Comparison of ENCODE assay signal across 8 cellular contexts in the genomic region with DNA sequence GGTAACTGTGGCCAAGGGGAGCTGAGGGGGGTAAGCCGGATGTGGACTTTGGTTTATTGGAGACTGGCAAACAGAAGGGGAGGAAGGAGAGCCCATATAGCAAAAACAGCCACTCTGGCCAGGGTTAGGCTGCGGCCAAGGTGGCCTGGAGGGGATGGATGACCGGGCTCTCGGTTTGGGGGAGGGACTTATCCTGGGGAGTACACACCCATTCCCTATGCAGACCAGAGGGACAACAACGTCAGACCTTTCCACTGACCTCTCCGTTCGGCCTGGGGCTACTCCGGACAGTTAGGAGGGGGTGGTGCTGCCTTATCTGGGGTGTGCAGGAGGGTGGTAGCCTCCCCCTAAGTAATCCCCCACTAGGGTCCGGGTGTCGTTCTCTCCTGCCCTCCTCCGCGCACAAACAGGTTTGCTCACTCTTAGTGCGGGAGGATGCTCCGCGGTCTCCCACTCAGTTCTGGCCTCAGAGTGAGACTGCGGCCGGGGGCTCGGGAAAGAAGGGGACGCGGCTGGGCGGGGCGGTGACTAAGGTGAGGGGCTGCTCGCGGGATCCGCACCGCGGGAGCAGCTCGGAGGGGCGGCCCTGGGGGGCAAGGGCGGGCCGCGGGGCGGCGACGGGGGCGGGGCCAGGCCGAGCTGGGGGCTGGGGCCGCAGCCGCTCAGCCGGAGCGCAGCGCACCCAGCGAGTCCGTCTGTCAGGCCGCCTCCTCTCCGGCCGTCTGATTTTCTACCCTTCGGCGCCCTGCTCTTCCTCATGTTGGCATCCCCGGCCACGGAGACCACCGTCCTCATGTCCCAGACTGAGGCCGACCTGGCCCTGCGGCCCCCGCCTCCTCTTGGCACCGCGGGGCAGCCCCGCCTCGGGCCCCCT. TPM values are rescaled to one million over a fixed set of nuclear protein-coding genes. Genes with fewer than 3 reads are reported as not detected.
DNase-seq lines count a peak whose midpoint lies in the region; ATAC-seq and TF ChIP-seq lines count a peak whose summit lies in the region.

TSS of gene WNK4 (plus strand) at position 669 of the 874 bp plus-strand sequence. CDS start at position 758, 89 bp downstream.

- H3K27ac ChIP-seq in DND-41 (ENCODE audit: low read length), result no peak within 1 kb of the TSS
- peak within 1 kb of the TSS; percentile 84 for H3K27ac ChIP-seq in RWPE2 (ENCODE audit: poor library complexity, severe bottlenecking)
- peak within 1 kb of the TSS; percentile 27 for H3K27ac ChIP-seq in fibroblast of lung (ENCODE audit: insufficient read depth, low read length)

- H3K27me3 ChIP-seq in DND-41 (ENCODE audit: insufficient read depth, low read length, poor library complexity) (no peaks in the 10 kb centered on the region), RWPE2 (ENCODE audit: insufficient read depth, poor library complexity, severe bottlenecking) (no peaks in the 10 kb centered on the region), fibroblast of lung (ENCODE audit: control insufficient read depth, insufficient read depth, low read length) (peaks cover 7% of the 10 kb centered on the region)

- no peak within 1 kb of the TSS for H3K4me2 ChIP-seq in DND-41 (ENCODE audit: insufficient read depth, low read length)
- H3K4me2 ChIP-seq in fibroblast of lung (ENCODE audit: extremely low read depth, insufficient read depth, low read length), result peak within 1 kb of the TSS; percentile 78

- H3K4me1 ChIP-seq in DND-41 (ENCODE audit: insufficient read depth, low read length) (no peaks in the 10 kb centered on the region), RWPE2 (ENCODE audit: insufficient read depth, poor library complexity, severe bottlenecking) (peaks cover 14% of the 10 kb centered on the region), fibroblast of lung (ENCODE audit: control insufficient read depth, extremely low read depth, insufficient read depth, low read length) (peaks cover 19% of the 10 kb centered on the region)

- H2AFZ ChIP-seq in DND-41 (ENCODE audit: low read depth, low read length), result no peak within 1 kb of the TSS
- peak within 1 kb of the TSS; percentile 39 for H2AFZ ChIP-seq in fibroblast of lung (ENCODE audit: low read length)

- no peak for DNase-seq in DND-41
- DNase-seq in RWPE2 (ENCODE audit: low spot score), result no peak
- peak; percentile 23 to 49 for DNase-seq in fibroblast of lung (ENCODE audit: low read depth in 2 of 2)
- no peak for DNase-seq in omental fat pad (ENCODE audit: low spot score)
- DNase-seq in globus pallidus (ENCODE audit: low spot score), result no peak
- no peak for DNase-seq in NCI-H2081 (lab: John Stamatoyannopoulos, UW)

- H3K9ac ChIP-seq in DND-41 (ENCODE audit: low read depth, low read length) (no peak within 1 kb of the TSS), fibroblast of lung (ENCODE audit: insufficient read depth, low read length) (peak within 1 kb of the TSS; percentile 37)

- H3K36me3 ChIP-seq in DND-41 (ENCODE audit: insufficient read depth, low read length) (peaks cover 49% of the 10 kb centered on the region), RWPE2 (ENCODE audit: low read depth) (peaks cover 40% of the 10 kb centered on the region), fibroblast of lung (ENCODE audit: control insufficient read depth, insufficient read depth, low read length) (peaks cover 12% of the 10 kb centered on the region)

- ATAC-seq in DND-41 (ENCODE audit: insufficient read depth, low read depth), result 0 out of 3 replicates have a peak, but pooled peaks have one; percentile 14
- no peak for ATAC-seq in RWPE2 (ENCODE audit: low read depth)
- ATAC-seq in omental fat pad (ENCODE audit: low FRiP score), result peak; percentile 74
- no peak for ATAC-seq in HG03378 (IDR thresholded peaks at IDR 0.05; ENCODE audit: unreplicated experiment)
- no peak for ATAC-seq in HG02852 (IDR thresholded peaks at IDR 0.05; ENCODE audit: unreplicated experiment)

- H3K4me3 ChIP-seq in DND-41 (ENCODE audit: low read depth in 1 of 2, low read length in 2 of 2) (no peak within 1 kb of the TSS), RWPE2 (ENCODE audit: severe bottlenecking) (no peak within 1 kb of the TSS), fibroblast of lung (replicated peaks in 1 of 4; ENCODE audit: control extremely low read depth in 1 of 4, insufficient read depth in 1 of 4, low read depth in 3 of 4, low read length in 4 of 4) (peak within 1 kb of the TSS; percentile 46 to 57 (median 52))

- H3K79me2 ChIP-seq in DND-41 (ENCODE audit: insufficient read depth, low read length) (no peaks in the 10 kb centered on the region), fibroblast of lung (ENCODE audit: control insufficient read depth, insufficient read depth, low read length) (no peaks in the 10 kb centered on the region)

- H3K9me3 ChIP-seq in DND-41 (ENCODE audit: insufficient read depth, low read length, severe bottlenecking), result no peaks in the 10 kb centered on the region
- no peaks in the 10 kb centered on the region for H3K9me3 ChIP-seq in RWPE2 (ENCODE audit: severe bottlenecking)
- no peaks in the 10 kb centered on the region for H3K9me3 ChIP-seq in fibroblast of lung (ENCODE audit: control insufficient read depth, insufficient read depth, low read depth, low read length)

- no peak for TF ChIP-seq CTCF in DND-41 (IDR thresholded peaks at IDR 0.05; ENCODE audit: borderline replicate concordance, extremely low read depth, low read length, poor library complexity, severe bottlenecking)
- TF ChIP-seq CTCF in RWPE2 (IDR thresholded peaks at IDR 0.05; ENCODE audit: poor library complexity, severe bottlenecking), result no peak
- no peak for TF ChIP-seq CTCF in fibroblast of lung (conservative IDR thresholded peaks at IDR 0.05 in 1 of 2, IDR thresholded peaks at IDR 0.05 in 1 of 2; ENCODE audit: low read depth in 1 of 2, low read length in 2 of 2)
- TF ChIP-seq CTCF in omental fat pad (IDR thresholded peaks at IDR 0.05), result no peak

- H4K20me1 ChIP-seq in DND-41 (ENCODE audit: insufficient read depth, low read length) (no peaks in the 10 kb centered on the region), fibroblast of lung (ENCODE audit: control insufficient read depth, extremely low read depth, insufficient read depth, low read length) (no peaks in the 10 kb centered on the region)

RNA-seq across cellular contexts. Expression of gene WNK4, which starts in this region (rescaled TPM):
- under 0.01 and 0.51 TPM in 2 replicates for total RNA-seq in fibroblast of lung
- polyA plus RNA-seq in fibroblast of lung, result 0.35 and 0.84 TPM in 2 replicates
- 1.7 and 2.3 TPM in 2 replicates for polyA plus RNA-seq in fibroblast of lung (2012)
- 3.1 and 5.3 TPM in 2 replicates for polyA minus RNA-seq in fibroblast of lung (ENCODE audit: low replicate concordance)
- 1 to 10 TPM in 2 of 4 donors, under 1 TPM in 2; 0.50 to 3.9 (median 1.4) TPM for total RNA-seq in omental fat pad

Comparison
In these comparisons a context has a peak if more than half of its experiments do, and no peak if none do; other contexts are left out.
1. ATAC-seq: peak in DND-41 (single experiment) and omental fat pad (single experiment); none in RWPE2 (single experiment), HG03378 (single experiment) and HG02852 (single experiment).
2. DNase-seq: peak in fibroblast of lung (2 of 2); none in DND-41 (single experiment), RWPE2 (single experiment), omental fat pad (single experiment), globus pallidus (single experiment) and NCI-H2081 (0 of 2).
3. H3K4me3 ChIP-seq: peak in fibroblast of lung (4 of 4); none in DND-41 (0 of 2) and RWPE2 (single experiment).